ENCODE assay signal across 9 cellular contexts in the genomic region with DNA sequence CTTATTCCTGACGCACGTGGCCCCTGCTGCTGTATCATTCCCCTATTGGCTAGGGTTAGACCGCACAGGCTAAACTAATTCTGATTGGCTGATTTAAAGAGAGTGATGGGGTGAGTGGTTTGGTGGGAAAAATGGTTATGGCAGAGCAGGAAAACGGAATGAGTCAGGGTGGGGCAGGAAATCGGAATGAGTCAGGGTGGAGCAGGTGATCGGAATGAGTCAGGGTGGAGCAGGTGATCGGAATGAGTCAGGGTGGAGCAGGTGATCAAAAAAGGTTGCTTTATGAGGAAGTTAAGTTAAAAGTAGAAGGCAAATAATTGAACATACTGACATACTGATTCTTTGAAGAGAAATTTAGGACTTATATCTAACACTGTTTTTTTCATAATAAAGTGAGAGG. TPM values are rescaled to one million over a fixed set of nuclear protein-coding genes. Genes with fewer than 3 reads are reported as not detected.
DNase-seq lines count a peak whose midpoint lies in the region; ATAC-seq, FAIRE-seq and TF ChIP-seq lines count a peak whose summit lies in the region.
"Not testable (repeated sequence)": the region's sequence is repeated elsewhere in the genome, so short reads cannot be mapped to it uniquely, and the experiment has no call there.
"Had no signal": no experiment of that assay in that cellular context is flagged by ENCODE, and none has a peak within 500 bp of the region (broad histone marks: within the 10 kb centered on the region; RNA-seq: fewer than 3 reads in every experiment).

No MANE protein-coding gene starts in this region.

- not testable (repeated sequence) for H3K36me3 ChIP-seq in MG63; bronchial epithelial cell (ENCODE audit: control insufficient read depth, insufficient read depth, low read length)

- CTCF ChIA-PET in activated B cell treated with CpG ODN at 0.5 μM for 24 hours (lab: Charles Lee) = interaction anchor here (1.5 kb wide), 1 partner anchor 9 kb away, joined by 6 read pairs; no protein-coding TSS in a partner anchor

- ATAC-seq in activated B cell treated with CpG ODN at 0.5 μM for 24 hours (ENCODE audit: low read depth); memory B cell (ENCODE audit: low read depth); stimulated activated memory B cell treated with anti-CD40 and anti-IgM and Interleukin-4, amounts not matched to agents 10 μg/mL and 1 μg/mL and 100 μg/mL, for 72 hours: not testable (repeated sequence)

- H3K27me3 ChIP-seq in MG63; bronchial epithelial cell (ENCODE audit: control insufficient read depth, insufficient read depth, low read length): not testable (repeated sequence)

- FAIRE-seq in bronchial epithelial cell (lab: Jason Lieb, UNC) = not testable (repeated sequence)

- H3K4me1 Mint-ChIP-seq in activated B cell treated with CpG ODN at 0.5 μM for 24 hours (peaks cover 27% of the 10 kb centered on the region), memory B cell (peaks cover 15% of the 10 kb centered on the region)
- peaks cover 37% of the 10 kb centered on the region for H3K4me1 Mint-ChIP-seq in stimulated activated memory B cell treated with anti-CD40 and anti-IgM and Interleukin-4, amounts not matched to agents 10 μg/mL and 1 μg/mL and 100 μg/mL, for 72 hours

- not testable (repeated sequence) for H3K36me3 Mint-ChIP-seq in activated B cell treated with CpG ODN at 0.5 μM for 24 hours (ENCODE audit: low read depth); memory B cell; stimulated activated memory B cell treated with anti-CD40 and anti-IgM and Interleukin-4, amounts not matched to agents 10 μg/mL and 1 μg/mL and 100 μg/mL, for 72 hours

- not testable (repeated sequence) for H3K4me3 ChIP-seq in MG63; bronchial epithelial cell (ENCODE audit: low read depth, low read length)

- H3K9me3 Mint-ChIP-seq in activated B cell treated with CpG ODN at 0.5 μM for 24 hours; memory B cell; stimulated activated memory B cell treated with anti-CD40 and anti-IgM and Interleukin-4, amounts not matched to agents 10 μg/mL and 1 μg/mL and 100 μg/mL, for 72 hours: not testable (repeated sequence)

- DNase-seq in Daoy (ENCODE audit: low read depth) (peak; percentile 50), MG63 (peak; percentile 22), bronchial epithelial cell (ENCODE audit: low read depth) (peak; percentile 22)
- not testable (repeated sequence) for DNase-seq in activated B cell treated with CpG ODN at 0.5 μM for 24 hours; memory B cell (ENCODE audit: low spot score in 2 of 2)
- DNase-seq in activated effector memory CD4-positive, alpha-beta T cell treated with anti-CD3 and anti-CD28 coated beads, Interleukin-2, amount 50 U/mL, for 16 hours = peak; percentile 64

- H3K9me3 ChIP-seq in MG63 = not testable (repeated sequence)

- H3K4me3 Mint-ChIP-seq in activated B cell treated with CpG ODN at 0.5 μM for 24 hours; stimulated activated memory B cell treated with anti-CD40 and anti-IgM and Interleukin-4, amounts not matched to agents 10 μg/mL and 1 μg/mL and 100 μg/mL, for 72 hours: not testable (repeated sequence)
- peak overlapping the region; percentile 31 for H3K4me3 Mint-ChIP-seq in memory B cell

- not testable (repeated sequence) for TF ChIP-seq CTCF in activated B cell treated with CpG ODN at 0.5 μM for 24 hours (IDR thresholded peaks at IDR 0.05); bronchial epithelial cell (IDR thresholded peaks at IDR 0.05; ENCODE audit: insufficient read depth, low read length, severe bottlenecking)

- intact Hi-C loops in activated B cell treated with CpG ODN at 0.5 μM for 24 hours (cut with micrococcal nuclease) = not testable (repeated sequence)

- not testable (repeated sequence) for H3K27me3 Mint-ChIP-seq in activated B cell treated with CpG ODN at 0.5 μM for 24 hours; memory B cell; stimulated activated memory B cell treated with anti-CD40 and anti-IgM and Interleukin-4, amounts not matched to agents 10 μg/mL and 1 μg/mL and 100 μg/mL, for 72 hours

- POLR2A ChIA-PET in activated B cell treated with CpG ODN at 0.5 μM for 24 hours (lab: Charles Lee) = not testable (repeated sequence)

- H3K27ac Mint-ChIP-seq in activated B cell treated with CpG ODN at 0.5 μM for 24 hours (peak overlapping the region; percentile 4), memory B cell (peak overlapping the region; percentile 87)
- H3K27ac Mint-ChIP-seq in stimulated activated memory B cell treated with anti-CD40 and anti-IgM and Interleukin-4, amounts not matched to agents 10 μg/mL and 1 μg/mL and 100 μg/mL, for 72 hours = peak overlapping the region; percentile 34

RNA-seq across cellular contexts. Expression of gene ALLC, which starts 2.6 kb away (rescaled TPM):
- 0.11 TPM in 1 of 2 replicates, not detected in the other for total RNA-seq in Daoy (2014; rRNA removed; shearing (Covaris generic))
- total RNA-seq in MG63 (2014; rRNA removed; shearing (Covaris generic); ENCODE audit: low replicate concordance) = not detected in 2 replicates
- total RNA-seq in activated B cell treated with CpG ODN at 0.5 μM for 24 hours (not detected in 2 replicates), bronchial epithelial cell (not detected in 2 replicates)
- total RNA-seq: RPMI7951, SJSA1 had no signal

RNA-seq across cellular contexts. Expression of gene DCDC2C, which starts 42.7 kb away (rescaled TPM):
- total RNA-seq in Daoy (2014; rRNA removed; shearing (Covaris generic)) = not detected in 2 replicates
- total RNA-seq in MG63 (2014; rRNA removed; shearing (Covaris generic); ENCODE audit: low replicate concordance) = not detected in 2 replicates
- total RNA-seq in activated B cell treated with CpG ODN at 0.5 μM for 24 hours = not detected in 2 replicates
- not detected in 2 replicates for total RNA-seq in bronchial epithelial cell
- total RNA-seq: RPMI7951, SJSA1 had no signal

Comparison
In these comparisons a context has a peak if more than half of its experiments do, and no peak if none do; other contexts are left out.
1. H3K27ac Mint-ChIP-seq: peak in every context shown above with its lines; median percentile 87 in memory B cell; 34 in stimulated activated memory B cell treated with anti-CD40 and anti-IgM and Interleukin-4, amounts not matched to agents 10 μg/mL and 1 μg/mL and 100 μg/mL, for 72 hours; 4 in activated B cell treated with CpG ODN at 0.5 μM for 24 hours.